8 cellular contexts compared by ENCODE assay signal in genomic region chr6:13383280-13384163, GRCh38. TPM values are rescaled to one million over a fixed set of nuclear protein-coding genes. Genes with fewer than 3 reads are reported as not detected.
DNase-seq lines count a peak whose midpoint lies in the region; ATAC-seq and TF ChIP-seq lines count a peak whose summit lies in the region.

No MANE protein-coding gene starts in this region.

- TF ChIP-seq EP300 in upper lobe of left lung (IDR thresholded peaks at IDR 0.05): no peak

- H3K27me3 ChIP-seq in PC-9 (ENCODE audit: insufficient read depth, low read depth): no peaks in the 10 kb centered on the region
- H3K27me3 ChIP-seq in heart left ventricle: no peaks in the 10 kb centered on the region
- no peaks in the 10 kb centered on the region for H3K27me3 ChIP-seq in upper lobe of left lung

- H3K79me2 ChIP-seq in PC-9 (ENCODE audit: low read depth): no peaks in the 10 kb centered on the region

- CTCF ChIA-PET in PC-9 (lab: Charles Lee) (no interaction called here), RWPE1 (lab: Yijun Ruan, JAX) (interaction anchor here (0.6 kb wide), 2 partner anchors 138 to 253 kb away, joined by 3 to 6 read pairs; no protein-coding TSS in a partner anchor)

- peak overlapping the region; percentile 59 for H3K27ac ChIP-seq in PC-9
- peak overlapping the region in 3 of 12 donors; percentile 3 to 52 (median 11) for H3K27ac ChIP-seq in heart left ventricle
- H3K27ac ChIP-seq in upper lobe of left lung: peak overlapping the region; percentile 37 to 68 (median 54)
- H3K27ac ChIP-seq in RWPE1: no peak overlapping the region

- DNase-seq in AML-193 (lab: John Stamatoyannopoulos, UW): peak; percentile 40 to 47
- peak in 1 of 2 experiments; percentile 75 for DNase-seq in PC-9
- DNase-seq in heart left ventricle: no peak
- DNase-seq in upper lobe of left lung: peak in 1 of 2 donors; percentile 68
- no peak for DNase-seq in activated T-cell treated with anti-CD3 and anti-CD28 coated beads, Interleukin-2, amount 50 U/mL, for 1 hour
- no peak for DNase-seq in RWPE1 (ENCODE audit: low spot score)

- H3K4me3 ChIP-seq in PC-9 (no peak overlapping the region), heart left ventricle (no peak overlapping the region), upper lobe of left lung (no peak overlapping the region)

- TF ChIP-seq POLR2A in heart left ventricle (IDR thresholded peaks at IDR 0.05): no peak
- TF ChIP-seq POLR2A in upper lobe of left lung (IDR thresholded peaks at IDR 0.05): no peak

- H3K4me1 ChIP-seq in PC-9 (replicated peaks; ENCODE audit: insufficient read depth) (peaks cover 14% of the 10 kb centered on the region), heart left ventricle (peaks cover 0 to 56% (median 26%) of the 10 kb centered on the region in 12 donors), upper lobe of left lung (peaks cover 16 to 22% (median 18%) of the 10 kb centered on the region in 4 donors)

- no TSS peak for BruUV-seq in PC-9 (replicated peaks; lab: Mats Ljungman, UMichigan)

- no peak for TF ChIP-seq CTCF in PC-9 (conservative IDR thresholded peaks at IDR 0.05)
- TF ChIP-seq CTCF in heart left ventricle (IDR thresholded peaks at IDR 0.05): peak in 9 of 12 donors; percentile 16 to 49 (median 25)
- TF ChIP-seq CTCF in upper lobe of left lung (IDR thresholded peaks at IDR 0.05): peak in 3 of 6 experiments; percentile 21 to 47 (median 27)
- no peak for TF ChIP-seq CTCF in RWPE1 (conservative IDR thresholded peaks at IDR 0.05; ENCODE audit: low read depth)

- no peak overlapping the region for H2AFZ ChIP-seq in PC-9

- no peaks in the 10 kb centered on the region for H3K9me2 ChIP-seq in PC-9 (ENCODE audit: insufficient read depth)

- no peaks in the 10 kb centered on the region for H4K20me1 ChIP-seq in PC-9 (ENCODE audit: insufficient read depth)

- peak overlapping the region; percentile 15; the same call in 1 of the 2 replicates for H3K4me2 ChIP-seq in PC-9

- ATAC-seq in GM18907 (IDR thresholded peaks at IDR 0.05; ENCODE audit: unreplicated experiment) (peak; percentile 88), HG03066 (IDR thresholded peaks at IDR 0.05; ENCODE audit: low read depth, unreplicated experiment) (peak; percentile 84), heart left ventricle (peak in 3 of 4 donors; percentile 8 to 69 (median 26)), upper lobe of left lung (ENCODE audit: low FRiP score in 2 of 2) (peak; percentile 63 to 65)

- 0 out of 2 replicates have a peak, but pooled peaks cover 4% of the 10 kb centered on the region for H3F3A ChIP-seq in PC-9 (ENCODE audit: insufficient read depth, low read depth)

- 78 to 94% (median 88%) methylated on average over 9 of the region's 9 CpGs for WGBS in heart left ventricle, 4 donors
- WGBS in upper lobe of left lung, 2 donors: 51 to 54% methylated on average over 9 of the region's 9 CpGs

- H3K9me3 ChIP-seq in PC-9 (ENCODE audit: insufficient read depth, low read depth) (no peaks in the 10 kb centered on the region; the same call in 1 of the 2 replicates), heart left ventricle (peaks cover 0 to 6% (median 0%) of the 10 kb centered on the region in 12 donors), upper lobe of left lung (no peaks in the 10 kb centered on the region)

- POLR2A ChIA-PET in PC-9 (lab: Charles Lee; ENCODE audit: unreplicated experiment): no interaction called here
- POLR2A ChIA-PET in RWPE1 (lab: Yijun Ruan, JAX; ENCODE audit: low non-redundant PET): no interaction called here

- intact Hi-C loops in PC-9 (cut with micrococcal nuclease; ENCODE audit: unreplicated experiment): no loop called here
- intact Hi-C loops in heart left ventricle (cut with DNase I): no loop called here

- no peaks in the 10 kb centered on the region for H3K36me3 ChIP-seq in PC-9 (ENCODE audit: low read depth)
- H3K36me3 ChIP-seq in heart left ventricle: peaks cover 0 to 3% (median 0%) of the 10 kb centered on the region in 9 donors
- no peaks in the 10 kb centered on the region for H3K36me3 ChIP-seq in upper lobe of left lung

RNA-seq across cellular contexts. Expression of gene TBC1D7, which starts 55.2 kb away (rescaled TPM):
- total RNA-seq in PC-9 (2021) (29.2 and 30.4 TPM in 2 replicates), heart left ventricle (10 to 100 TPM; 17.0 to 31.9 (median 22.9) TPM), upper lobe of left lung (10 to 100 TPM in 4 of 6 donors, 1 to 10 TPM in 2; 8.1 to 32.5 (median 14.3) TPM)
- polyA plus RNA-seq in heart left ventricle: 10 to 100 TPM; 20.5 to 27.1 TPM

Comparison
In these comparisons a context has a peak if more than half of its experiments do, and no peak if none do; other contexts are left out.
1. DNase-seq: peak in AML-193 (2 of 2); none in heart left ventricle (0 of 5), activated T-cell treated with anti-CD3 and anti-CD28 coated beads, Interleukin-2, amount 50 U/mL, for 1 hour (single experiment) and RWPE1 (single experiment).
2. ATAC-seq: peak in every context shown above with its lines; median percentile 88 in GM18907; 84 in HG03066; 64 in upper lobe of left lung; 26 in heart left ventricle.
3. CTCF ChIP-seq: peak in heart left ventricle (9 of 12); none in PC-9 (single experiment) and RWPE1 (single experiment).